ENCODE assay signal across 17 cellular contexts in genomic region chr4:128298852-128299251, GRCh38. TPM values are rescaled to one million over a fixed set of nuclear protein-coding genes. Genes with fewer than 3 reads are reported as not detected.
A peak's percentile ranks its signal among the peaks of the same experiment; 100 is the strongest.
DNase-seq lines count a peak whose midpoint lies in the region; ATAC-seq, FAIRE-seq and TF ChIP-seq lines count a peak whose summit lies in the region.
"Had no signal": no experiment of that assay in that cellular context is flagged by ENCODE, and none has a peak within 500 bp of the region (broad histone marks: within the 10 kb centered on the region; RNA-seq: fewer than 3 reads in every experiment).

No MANE protein-coding gene starts in this region.

- DNase-seq in CD8-positive, alpha-beta T cell: no peak
- DNase-seq in GM12892 (ENCODE audit: insufficient read length) (no peak), nephron progenitor cell (no peak), sciatic nerve (ENCODE audit: low spot score) (no peak), KBM-7 (no peak)
- DNase-seq: activated CD4-positive, alpha-beta memory T cell treated with anti-CD3 and anti-CD28 coated beads, Interleukin-2, amount 10 ng/mL, durations not matched to agents 7 days and 5 days; activated gamma-delta T cell; effector CD4-positive, alpha-beta T cell; NCI-H1105 treated with DMSO at 0.1 percent for 48 hours; NCI-H524; stimulated activated CD4-positive, alpha-beta T cell treated with anti-CD3 and anti-CD28 coated beads, Interleukin-4, amount 100 ng/mL, for 4 hours had no signal

- TF ChIP-seq CTCF in CD8-positive, alpha-beta T cell (IDR thresholded peaks at IDR 0.05): no peak
- TF ChIP-seq CTCF in nephron progenitor cell (IDR thresholded peaks at IDR 0.05): no peak

- no peak overlapping the region for H3K4me3 Mint-ChIP-seq in CD8-positive, alpha-beta T cell
- no peak overlapping the region for H3K4me3 Mint-ChIP-seq in nephron progenitor cell
- H3K4me3 Mint-ChIP-seq: activated CD4-positive, alpha-beta memory T cell treated with anti-CD3 and anti-CD28 coated beads, Interleukin-2, amount 10 ng/mL, durations not matched to agents 7 days and 5 days; stimulated activated naive CD8-positive, alpha-beta T cell treated with anti-CD3 and anti-CD28 coated beads, Interleukin-15, Interleukin-2, amounts not matched to agents 100 ng/mL and 50 ng/mL, for 24 hours had no signal

- peak; percentile 78 for ATAC-seq in CD8-positive, alpha-beta T cell
- ATAC-seq in GM19043 (IDR thresholded peaks at IDR 0.05; ENCODE audit: low read depth, unreplicated experiment): peak; percentile 62
- ATAC-seq in HG03521 (IDR thresholded peaks at IDR 0.05; ENCODE audit: unreplicated experiment): peak; percentile 55
- ATAC-seq in esophagus mucosa: peak; percentile 45
- no peak for ATAC-seq in sciatic nerve

- H3K4me1 Mint-ChIP-seq in CD8-positive, alpha-beta T cell (ENCODE audit: low read depth): no peaks in the 10 kb centered on the region
- H3K4me1 Mint-ChIP-seq in nephron progenitor cell: no peaks in the 10 kb centered on the region
- H3K4me1 Mint-ChIP-seq: activated CD4-positive, alpha-beta memory T cell treated with anti-CD3 and anti-CD28 coated beads, Interleukin-2, amount 10 ng/mL, durations not matched to agents 7 days and 5 days had no signal

- H3K27me3 ChIP-seq in CD8-positive, alpha-beta T cell (ENCODE audit: insufficient read depth, low read length): no peaks in the 10 kb centered on the region

- FAIRE-seq in GM12892 (lab: Jason Lieb, UNC): no peak
- FAIRE-seq: frontal cortex, GM18507 had no signal

- no peaks in the 10 kb centered on the region for H3K9me3 ChIP-seq in CD8-positive, alpha-beta T cell (ENCODE audit: low read length)

- no peak for TF ChIP-seq POLR2A in GM12892 (IDR thresholded peaks at IDR 0.05; ENCODE audit: low read depth, low read length)

- intact Hi-C loops in CD8-positive, alpha-beta T cell (cut with DNase I, micrococcal nuclease): loop anchor here in 1 of 2 experiments (5.0 kb wide), 1 partner anchor 107 kb away; no protein-coding TSS in a partner anchor
- intact Hi-C loops in sciatic nerve (cut with DNase I): no loop called here

- in situ Hi-C loops in KBM-7 (cut with MboI; ENCODE audit: low pct_unique_long_range_greater_than_20kb, low sequenced_read_pairs): no loop called here

- peaks cover 62% of the 10 kb centered on the region for H3K36me3 Mint-ChIP-seq in CD8-positive, alpha-beta T cell
- peaks cover 8% of the 10 kb centered on the region for H3K36me3 Mint-ChIP-seq in nephron progenitor cell (ENCODE audit: low read depth)

- CTCF ChIA-PET in CD8-positive, alpha-beta T cell (lab: Charles Lee): no interaction called here

- H3K9me3 Mint-ChIP-seq in CD8-positive, alpha-beta T cell: no peaks in the 10 kb centered on the region
- no peaks in the 10 kb centered on the region for H3K9me3 Mint-ChIP-seq in nephron progenitor cell
- H3K9me3 Mint-ChIP-seq: activated CD4-positive, alpha-beta memory T cell treated with anti-CD3 and anti-CD28 coated beads, Interleukin-2, amount 10 ng/mL, durations not matched to agents 7 days and 5 days; stimulated activated naive CD8-positive, alpha-beta T cell treated with anti-CD3 and anti-CD28 coated beads, Interleukin-15, Interleukin-2, amounts not matched to agents 100 ng/mL and 50 ng/mL, for 24 hours had no signal

- no peak overlapping the region for H3K27ac ChIP-seq in CD8-positive, alpha-beta T cell (ENCODE audit: low read depth, low read length)

- H3K27me3 Mint-ChIP-seq in CD8-positive, alpha-beta T cell (ENCODE audit: low read depth): no peaks in the 10 kb centered on the region
- H3K27me3 Mint-ChIP-seq in nephron progenitor cell (ENCODE audit: low read depth, poor library complexity): peaks cover 4% of the 10 kb centered on the region
- H3K27me3 Mint-ChIP-seq: activated CD4-positive, alpha-beta memory T cell treated with anti-CD3 and anti-CD28 coated beads, Interleukin-2, amount 10 ng/mL, durations not matched to agents 7 days and 5 days; stimulated activated naive CD8-positive, alpha-beta T cell treated with anti-CD3 and anti-CD28 coated beads, Interleukin-15, Interleukin-2, amounts not matched to agents 100 ng/mL and 50 ng/mL, for 24 hours had no signal

- no peak overlapping the region for H3K27ac Mint-ChIP-seq in CD8-positive, alpha-beta T cell
- no peak overlapping the region for H3K27ac Mint-ChIP-seq in nephron progenitor cell
- H3K27ac Mint-ChIP-seq: activated CD4-positive, alpha-beta memory T cell treated with anti-CD3 and anti-CD28 coated beads, Interleukin-2, amount 10 ng/mL, durations not matched to agents 7 days and 5 days; stimulated activated naive CD8-positive, alpha-beta T cell treated with anti-CD3 and anti-CD28 coated beads, Interleukin-15, Interleukin-2, amounts not matched to agents 100 ng/mL and 50 ng/mL, for 24 hours had no signal

- no peaks in the 10 kb centered on the region for H3K36me3 ChIP-seq in CD8-positive, alpha-beta T cell (ENCODE audit: insufficient read depth, low read length)

- POLR2A ChIA-PET in CD8-positive, alpha-beta T cell (lab: Charles Lee): no interaction called here

- H3K4me3 ChIP-seq in CD8-positive, alpha-beta T cell (ENCODE audit: low read depth, low read length): no peak overlapping the region

- no peaks in the 10 kb centered on the region for H3K4me1 ChIP-seq in CD8-positive, alpha-beta T cell (ENCODE audit: insufficient read depth, low read length)

RNA-seq across cellular contexts. Expression of gene PGRMC2, which starts 11.2 kb away (rescaled TPM):
- total RNA-seq in CD8-positive, alpha-beta T cell: 100 to 1,000 TPM; 167 to 183 TPM
- 32.2 TPM for total RNA-seq in esophagus mucosa
- polyA plus RNA-seq in GM12892 (2012; ENCODE audit: missing spikeins): 28.0 TPM
- total RNA-seq in sciatic nerve: 53.9 TPM
